ENCODE assay signal across 33 cellular contexts in the genomic region with DNA sequence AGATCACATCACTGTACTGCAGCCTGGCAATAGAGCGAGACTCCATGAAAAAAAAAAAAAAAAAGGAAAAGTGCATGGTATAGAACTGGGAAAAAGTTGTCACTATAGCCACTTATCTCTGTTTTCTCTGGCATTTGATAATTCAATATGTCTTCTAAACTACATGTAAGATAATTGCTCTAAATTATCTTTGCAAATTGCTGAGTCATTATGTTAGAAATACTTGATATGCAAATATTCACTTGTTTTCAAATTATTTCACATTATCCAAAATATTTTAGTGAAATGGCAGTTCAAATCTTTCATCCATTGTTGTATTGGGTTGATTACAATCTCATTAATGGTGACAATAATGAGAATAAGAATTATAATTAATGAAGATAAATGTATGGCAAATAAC.
"Had no signal": no experiment of that assay in that cellular context is flagged by ENCODE, and none has a peak within 500 bp of the region (broad histone marks: within the 10 kb centered on the region; RNA-seq: fewer than 3 reads in every experiment).

No MANE protein-coding gene starts in this region.

- H3K4me1 Mint-ChIP-seq: activated B cell treated with CpG ODN at 0.5 μM for 24 hours; activated naive CD4-positive, alpha-beta T cell treated with anti-CD3 and anti-CD28 coated beads, Interleukin-2, amount 50 U/mL, for 24 hours; activated naive CD8-positive, alpha-beta T cell treated with anti-CD3 and anti-CD28 coated beads for 36 hours; activated naive CD8-positive, alpha-beta T cell treated with anti-CD3 and anti-CD28 coated beads, Interleukin-2, amount 50 U/mL, for 24 hours had no signal

- H3K4me3 ChIP-seq: adrenal gland, body of pancreas, esophagus muscularis mucosa, gastrocnemius medialis, heart left ventricle had no signal

- H3K27me3 Mint-ChIP-seq: activated B cell treated with CpG ODN at 0.5 μM for 24 hours; activated CD8-positive, alpha-beta T cell treated with anti-CD3 and anti-CD28 coated beads for 36 hours; activated naive CD4-positive, alpha-beta T cell treated with anti-CD3 and anti-CD28 coated beads, Interleukin-2, amount 50 U/mL, for 24 hours; activated naive CD8-positive, alpha-beta T cell treated with anti-CD3 and anti-CD28 coated beads for 36 hours; activated naive CD8-positive, alpha-beta T cell treated with anti-CD3 and anti-CD28 coated beads, Interleukin-2, amount 50 U/mL, for 24 hours; effector memory CD8-positive, alpha-beta T cell had no signal

- H3K27ac ChIP-seq: adrenal gland, body of pancreas, esophagus muscularis mucosa, foreskin keratinocyte, gastrocnemius medialis, heart left ventricle, WERI-Rb-1 had no signal

- H3K4me3 Mint-ChIP-seq: activated B cell treated with CpG ODN at 0.5 μM for 24 hours; activated CD8-positive, alpha-beta T cell treated with anti-CD3 and anti-CD28 coated beads for 36 hours; activated naive CD4-positive, alpha-beta T cell treated with anti-CD3 and anti-CD28 coated beads for 36 hours; activated naive CD4-positive, alpha-beta T cell treated with anti-CD3 and anti-CD28 coated beads, Interleukin-2, amount 50 U/mL, for 24 hours; activated naive CD8-positive, alpha-beta T cell treated with anti-CD3 and anti-CD28 coated beads for 36 hours; activated naive CD8-positive, alpha-beta T cell treated with anti-CD3 and anti-CD28 coated beads, Interleukin-2, amount 50 U/mL, for 24 hours; activated T-helper 1 cell treated with anti-CD3 and anti-CD28 coated beads, Interleukin-12 subunit alpha, Interleukin-12 subunit beta, Interleukin-2, Interleukin-4 antibody, amounts not matched to agents 30 ng/mL and 10 ng/mL and 1 ng/mL, durations not matched to agents 14 hours and 24 hours and 36 hours; effector memory CD8-positive, alpha-beta T cell had no signal

- H3K27ac Mint-ChIP-seq: activated B cell treated with CpG ODN at 0.5 μM for 24 hours; activated CD8-positive, alpha-beta T cell treated with anti-CD3 and anti-CD28 coated beads for 36 hours; activated naive CD4-positive, alpha-beta T cell treated with anti-CD3 and anti-CD28 coated beads for 36 hours; activated naive CD4-positive, alpha-beta T cell treated with anti-CD3 and anti-CD28 coated beads, Interleukin-2, amount 50 U/mL, for 24 hours; activated naive CD8-positive, alpha-beta T cell treated with anti-CD3 and anti-CD28 coated beads for 36 hours; activated naive CD8-positive, alpha-beta T cell treated with anti-CD3 and anti-CD28 coated beads, Interleukin-2, amount 50 U/mL, for 24 hours; activated T-helper 1 cell treated with anti-CD3 and anti-CD28 coated beads, Interleukin-12 subunit alpha, Interleukin-12 subunit beta, Interleukin-2, Interleukin-4 antibody, amounts not matched to agents 30 ng/mL and 10 ng/mL and 1 ng/mL, durations not matched to agents 14 hours and 24 hours and 36 hours; activated T-helper 2 cell treated with anti-CD3 and anti-CD28 coated beads, Interferon-gamma antibody, Interleukin-2, Interleukin-4, amounts not matched to agents 10 μg/mL and 5 μg/mL and 100 μg/mL, durations not matched to agents 14 hours and 24 hours and 36 hours; effector memory CD8-positive, alpha-beta T cell had no signal

- H3K36me3 ChIP-seq: adrenal gland, esophagus muscularis mucosa, gastrocnemius medialis, heart left ventricle, WERI-Rb-1 had no signal

- H3K4me1 ChIP-seq: adrenal gland, body of pancreas, esophagus muscularis mucosa, foreskin keratinocyte, gastrocnemius medialis, heart left ventricle had no signal

- ATAC-seq: activated CD4-positive, CD25-positive, alpha-beta regulatory T cell treated with anti-CD3 and anti-CD28 coated beads, Interleukin-2, amount 50 U/mL, for 24 hours; activated CD8-positive, alpha-beta T cell treated with anti-CD3 and anti-CD28 coated beads for 36 hours; activated naive CD8-positive, alpha-beta T cell treated with anti-CD3 and anti-CD28 coated beads, Interleukin-2, amount 50 U/mL, for 24 hours; body of pancreas; effector memory CD8-positive, alpha-beta T cell; foreskin keratinocyte; gastrocnemius medialis; heart left ventricle had no signal

- H3K36me3 Mint-ChIP-seq: activated naive CD4-positive, alpha-beta T cell treated with anti-CD3 and anti-CD28 coated beads, Interleukin-2, amount 50 U/mL, for 24 hours; activated naive CD8-positive, alpha-beta T cell treated with anti-CD3 and anti-CD28 coated beads for 36 hours had no signal

- H3K9me3 Mint-ChIP-seq: activated B cell treated with CpG ODN at 0.5 μM for 24 hours; activated CD8-positive, alpha-beta T cell treated with anti-CD3 and anti-CD28 coated beads for 36 hours; activated naive CD4-positive, alpha-beta T cell treated with anti-CD3 and anti-CD28 coated beads for 36 hours; activated naive CD4-positive, alpha-beta T cell treated with anti-CD3 and anti-CD28 coated beads, Interleukin-2, amount 50 U/mL, for 24 hours; activated naive CD8-positive, alpha-beta T cell treated with anti-CD3 and anti-CD28 coated beads for 36 hours; activated naive CD8-positive, alpha-beta T cell treated with anti-CD3 and anti-CD28 coated beads, Interleukin-2, amount 50 U/mL, for 24 hours; activated T-helper 1 cell treated with anti-CD3 and anti-CD28 coated beads, Interleukin-12 subunit alpha, Interleukin-12 subunit beta, Interleukin-2, Interleukin-4 antibody, amounts not matched to agents 30 ng/mL and 10 ng/mL and 1 ng/mL, durations not matched to agents 14 hours and 24 hours and 36 hours; activated T-helper 2 cell treated with anti-CD3 and anti-CD28 coated beads, Interferon-gamma antibody, Interleukin-2, Interleukin-4, amounts not matched to agents 10 μg/mL and 5 μg/mL and 100 μg/mL, durations not matched to agents 14 hours and 24 hours and 36 hours had no signal

- H3K9me3 ChIP-seq: adrenal gland, body of pancreas, esophagus muscularis mucosa, gastrocnemius medialis had no signal

- H3K27me3 ChIP-seq: adrenal gland, body of pancreas, esophagus muscularis mucosa, foreskin keratinocyte, gastrocnemius medialis, heart left ventricle had no signal

- FAIRE-seq: colon had no signal

- DNase-seq: activated B cell treated with CpG ODN at 0.5 μM for 24 hours; activated CD4-positive, alpha-beta T cell treated with anti-CD3 and anti-CD28 coated beads for 48 hours; activated CD4-positive, alpha-beta T cell treated with anti-CD3 and anti-CD28 coated beads, Interleukin-2, amount 50 U/mL, for 1 hour; activated CD4-positive, alpha-beta T cell treated with anti-CD3 and anti-CD28 coated beads, Interleukin-2, amount 50 U/mL, for 48 hours; activated CD8-positive, alpha-beta memory T cell treated with anti-CD3 and anti-CD28 coated beads for 24 hours; activated CD8-positive, alpha-beta T cell treated with anti-CD3 and anti-CD28 coated beads for 36 hours; activated effector memory CD4-positive, alpha-beta T cell treated with anti-CD3 and anti-CD28 coated beads, Interleukin-2, amount 50 U/mL, for 16 hours; activated naive CD4-positive, alpha-beta T cell treated with anti-CD3 and anti-CD28 coated beads for 36 hours; activated naive CD8-positive, alpha-beta T cell treated with anti-CD3 and anti-CD28 coated beads for 36 hours; activated naive CD8-positive, alpha-beta T cell treated with anti-CD3 and anti-CD28 coated beads, Interleukin-2, amount 50 U/mL, for 24 hours; activated T-cell treated with anti-CD3 and anti-CD28 coated beads, Interleukin-2, amount 50 U/mL, for 48 hours; adrenal gland; amygdala; aorta; body of pancreas; caudate nucleus; cortex of kidney; dermis blood vessel endothelial cell; effector CD4-positive, alpha-beta T cell; effector memory CD8-positive, alpha-beta T cell; erythroblast; foreskin keratinocyte; gastrocnemius medialis; glutamatergic neuron; heart left ventricle; hypothalamus; WERI-Rb-1 had no signal
